1 cellular context compared by ENCODE assay signal in genomic region chr6:45294065-45294701, GRCh38. TPM values are rescaled to one million over a fixed set of nuclear protein-coding genes. Genes with fewer than 3 reads are reported as not detected.
"Had no signal": no experiment of that assay in that cellular context is flagged by ENCODE, and none has a peak within 500 bp of the region (broad histone marks: within the 10 kb centered on the region; RNA-seq: fewer than 3 reads in every experiment).

No MANE protein-coding gene starts in this region.

RNA-seq across cellular contexts. Expression of gene RUNX2, which starts 33.9 kb away (rescaled TPM):
- total RNA-seq: endothelial cell of umbilical vein had no signal
